8 cellular contexts compared by ENCODE assay signal in genomic region chr4:182448281-182449151, GRCh38.
DNase-seq lines count a peak whose midpoint lies in the region; ATAC-seq and TF ChIP-seq lines count a peak whose summit lies in the region.

No MANE protein-coding gene starts in this region.

- no peak for TF ChIP-seq CTCF in BE2C (IDR thresholded peaks at IDR 0.05; ENCODE audit: low read depth, low read length)
- TF ChIP-seq CTCF in nephron (IDR thresholded peaks at IDR 0.05; ENCODE audit: unreplicated experiment in 3 of 3), result no peak
- TF ChIP-seq CTCF in suprapubic skin (IDR thresholded peaks at IDR 0.05), result no peak

- peaks cover 21% of the 10 kb centered on the region for H3K4me1 Mint-ChIP-seq in activated naive CD4-positive, alpha-beta T cell treated with anti-CD3 and anti-CD28 coated beads for 36 hours (ENCODE audit: low read depth)
- H3K4me1 Mint-ChIP-seq in nephron, result peaks cover 19% of the 10 kb centered on the region

- CTCF ChIA-PET in activated naive CD4-positive, alpha-beta T cell treated with anti-CD3 and anti-CD28 coated beads for 36 hours (lab: Charles Lee), result no interaction called here

- no peaks in the 10 kb centered on the region for H3K27me3 ChIP-seq in BE2C
- peaks cover 31% of the 10 kb centered on the region for H3K27me3 ChIP-seq in suprapubic skin

- H3K36me3 ChIP-seq in BE2C (no peaks in the 10 kb centered on the region), suprapubic skin (no peaks in the 10 kb centered on the region)

- TF ChIP-seq POLR2A in suprapubic skin (IDR thresholded peaks at IDR 0.05), result no peak

- intact Hi-C loops in activated naive CD4-positive, alpha-beta T cell treated with anti-CD3 and anti-CD28 coated beads for 36 hours (cut with micrococcal nuclease), result no loop called here

- peaks cover 11% of the 10 kb centered on the region; the same call in 1 of the 2 replicates for H3K4me1 ChIP-seq in BE2C
- peaks cover 27% of the 10 kb centered on the region for H3K4me1 ChIP-seq in suprapubic skin

- peaks cover 62% of the 10 kb centered on the region for H3K27me3 Mint-ChIP-seq in activated naive CD4-positive, alpha-beta T cell treated with anti-CD3 and anti-CD28 coated beads for 36 hours (ENCODE audit: low read depth)
- peaks cover 19% of the 10 kb centered on the region for H3K27me3 Mint-ChIP-seq in nephron (ENCODE audit: low read depth)

- H3K4me3 ChIP-seq in BE2C (ENCODE audit: low read depth, low read length) (peak overlapping the region; percentile 77), suprapubic skin (peak overlapping the region; percentile 87)

- no peak for TF ChIP-seq EP300 in suprapubic skin (IDR thresholded peaks at IDR 0.05)

- no peaks in the 10 kb centered on the region for H3K9me3 Mint-ChIP-seq in activated naive CD4-positive, alpha-beta T cell treated with anti-CD3 and anti-CD28 coated beads for 36 hours
- no peaks in the 10 kb centered on the region for H3K9me3 Mint-ChIP-seq in nephron

- WGBS in suprapubic skin, result 0% methylated on average over 32 of the region's 113 CpGs

- peak; percentile 91 for ATAC-seq in GM19395 (IDR thresholded peaks at IDR 0.05; ENCODE audit: unreplicated experiment)
- ATAC-seq in HG03442 (IDR thresholded peaks at IDR 0.05; ENCODE audit: unreplicated experiment), result peak; percentile 86

- DNase-seq in BE2C, result peak; percentile 96
- DNase-seq in NCI-H774 (lab: John Stamatoyannopoulos, UW), result peak; percentile 72
- peak; percentile 43 for DNase-seq in activated naive CD4-positive, alpha-beta T cell treated with anti-CD3 and anti-CD28 coated beads for 36 hours
- DNase-seq in foreskin melanocyte, result peak; percentile 68
- DNase-seq in suprapubic skin (ENCODE audit: low spot score in 2 of 2), result peak; percentile 90 to 93

- H3K4me3 Mint-ChIP-seq in activated naive CD4-positive, alpha-beta T cell treated with anti-CD3 and anti-CD28 coated beads for 36 hours, result peak overlapping the region; percentile 68
- peak overlapping the region; percentile 82 to 95 (median 92) for H3K4me3 Mint-ChIP-seq in nephron

- H3K9me3 ChIP-seq in BE2C (no peaks in the 10 kb centered on the region), suprapubic skin (no peaks in the 10 kb centered on the region)

- H3K27ac ChIP-seq in suprapubic skin, result peak overlapping the region; percentile 48

- no peak overlapping the region for H3K27ac Mint-ChIP-seq in activated naive CD4-positive, alpha-beta T cell treated with anti-CD3 and anti-CD28 coated beads for 36 hours
- peak overlapping the region; percentile 48 to 82 (median 60) for H3K27ac Mint-ChIP-seq in nephron

- H3K36me3 Mint-ChIP-seq in activated naive CD4-positive, alpha-beta T cell treated with anti-CD3 and anti-CD28 coated beads for 36 hours (ENCODE audit: low read depth), result no peaks in the 10 kb centered on the region
- H3K36me3 Mint-ChIP-seq in nephron (ENCODE audit: low read depth), result no peaks in the 10 kb centered on the region

Comparison
In these comparisons a context has a peak if more than half of its experiments do, and no peak if none do; other contexts are left out.
1. Peak in every context shown above with its lines: DNase-seq, ATAC-seq, H3K4me3 ChIP-seq and H3K27ac ChIP-seq.
2. DNase-seq: peak in every context shown above with its lines; median percentile 96 in BE2C; 92 in suprapubic skin; 72 in NCI-H774; 68 in foreskin melanocyte; 43 in activated naive CD4-positive, alpha-beta T cell treated with anti-CD3 and anti-CD28 coated beads for 36 hours.